Comparison of ENCODE assay signal across 1 cellular context in genomic region chr1:150363426-150364230, GRCh38.
TF ChIP-seq lines count a peak whose summit lies in the region.

Gene RPRD2 (plus strand): TSS chr1:150364147. CDS start chr1:150364715, 568 bp downstream.

TF ChIP-seq in HEK293, 187 proteins besides CTCF, POLR2A, EP300 and RAD21 (continued from another document and continues in another):
- TF ChIP-seq ZBTB10 (tag by site-specific recombination; IDR thresholded peaks at IDR 0.05) (no peak), ZNF404 (tag by site-specific recombination; IDR thresholded peaks at IDR 0.05) (no peak), ZNF366 (tag by site-specific recombination; conservative IDR thresholded peaks at IDR 0.05) (peak; percentile 100), EGR2 (tag by site-specific recombination; IDR thresholded peaks at IDR 0.05; ENCODE audit: low read depth) (no peak), ZNF561 (tag by site-specific recombination; IDR thresholded peaks at IDR 0.05; ENCODE audit: borderline replicate concordance) (peak; percentile 47; the same call in 1 of the 2 replicates), ZNF624 (tag by site-specific recombination; IDR thresholded peaks at IDR 0.05) (no peak), ZNF664 (tag by site-specific recombination; IDR thresholded peaks at IDR 0.05) (no peak), ZNF280D (tag by site-specific recombination; IDR thresholded peaks at IDR 0.05) (no peak), REPIN1 (tag by site-specific recombination; IDR thresholded peaks at IDR 0.05; ENCODE audit: low read depth) (no peak), ZNF610 (tag by site-specific recombination; IDR thresholded peaks at IDR 0.05; ENCODE audit: borderline replicate concordance) (peak; percentile 51; the same call in 1 of the 2 replicates), ZNF132 (tag by site-specific recombination; IDR thresholded peaks at IDR 0.05; ENCODE audit: borderline replicate concordance) (no peak), ZNF423 (tag by site-specific recombination; IDR thresholded peaks at IDR 0.05) (no peak), ZNF274 (IDR thresholded peaks at IDR 0.05; ENCODE audit: low read length) (no peak), ZNF274 (tag by site-specific recombination; IDR thresholded peaks at IDR 0.05; ENCODE audit: borderline replicate concordance) (no peak), ZNF175 (tag by site-specific recombination; IDR thresholded peaks at IDR 0.05) (no peak), SP3 (tag by site-specific recombination; IDR thresholded peaks at IDR 0.05) (peak; percentile 41; the same call in 1 of the 2 replicates), GLI4 (tag by site-specific recombination; IDR thresholded peaks at IDR 0.05) (no peak), ZNF530 (tag by site-specific recombination; IDR thresholded peaks at IDR 0.05; ENCODE audit: low read depth) (no peak), ZEB2 (tag by site-specific recombination; IDR thresholded peaks at IDR 0.05) (peak; percentile 81), ZNF26 (tag by site-specific recombination; IDR thresholded peaks at IDR 0.05) (no peak), TRIM28 (IDR thresholded peaks at IDR 0.05; ENCODE audit: borderline replicate concordance, low read length) (no peak; the same call in 1 of the 2 replicates), ZNF449 (tag by site-specific recombination; IDR thresholded peaks at IDR 0.05) (no peak), RBAK (tag by site-specific recombination; IDR thresholded peaks at IDR 0.05) (no peak), AEBP2 (tag by site-specific recombination; IDR thresholded peaks at IDR 0.05; ENCODE audit: borderline replicate concordance) (no peak), ZNF133 (tag by site-specific recombination; IDR thresholded peaks at IDR 0.05) (no peak), ZIC2 (tag by site-specific recombination; IDR thresholded peaks at IDR 0.05) (no peak), WT1 (tag by site-specific recombination; IDR thresholded peaks at IDR 0.05) (0 out of 2 replicates have a peak, but pooled peaks have one; percentile 38), ZBTB26 (tag by site-specific recombination; optimal IDR thresholded peaks at IDR 0.05) (no peak), ZNF645 (tag by site-specific recombination; IDR thresholded peaks at IDR 0.05) (no peak), ZNF2 (tag by site-specific recombination; IDR thresholded peaks at IDR 0.05) (peak; percentile 65; the same call in 1 of the 2 replicates), ZNF658 (tag by site-specific recombination; IDR thresholded peaks at IDR 0.05) (no peak), ZNF768 (tag by site-specific recombination; IDR thresholded peaks at IDR 0.05) (no peak), ZNF704 (tag by site-specific recombination; IDR thresholded peaks at IDR 0.05) (no peak), PBX3 (CRISPR knock-in tag; IDR thresholded peaks at IDR 0.05) (no peak), SCRT1 (tag by site-specific recombination; IDR thresholded peaks at IDR 0.05; ENCODE audit: borderline replicate concordance) (no peak), ZNF544 (tag by site-specific recombination; IDR thresholded peaks at IDR 0.05) (no peak), ZNF221 (tag by site-specific recombination; IDR thresholded peaks at IDR 0.05; ENCODE audit: borderline replicate concordance) (no peak), ZNF10 (tag by site-specific recombination; IDR thresholded peaks at IDR 0.05) (no peak), ZNF830 (tag by site-specific recombination; IDR thresholded peaks at IDR 0.05; ENCODE audit: low read depth) (no peak), KLF17 (tag by site-specific recombination; IDR thresholded peaks at IDR 0.05) (peak; percentile 79), YY1 (tag by site-specific recombination; IDR thresholded peaks at IDR 0.05) (peak; percentile 95), ZNF174 (tag by site-specific recombination; IDR thresholded peaks at IDR 0.05) (no peak), ZNF24 (tag by site-specific recombination; IDR thresholded peaks at IDR 0.05) (peak; percentile 71; the same call in 1 of the 2 replicates), ATF2 (tag by site-specific recombination; IDR thresholded peaks at IDR 0.05; ENCODE audit: low read depth) (peak; percentile 96), ZNF426 (tag by site-specific recombination; IDR thresholded peaks at IDR 0.05) (no peak), ZNF311 (tag by site-specific recombination; IDR thresholded peaks at IDR 0.05; ENCODE audit: borderline replicate concordance) (no peak), ZNF626 (tag by site-specific recombination; IDR thresholded peaks at IDR 0.05) (no peak), ZNF16 (tag by site-specific recombination; IDR thresholded peaks at IDR 0.05; ENCODE audit: low read depth) (no peak), ZNF747 (tag by site-specific recombination; IDR thresholded peaks at IDR 0.05) (no peak)
